Comparison of ENCODE assay signal across 25 cellular contexts in the genomic region with DNA sequence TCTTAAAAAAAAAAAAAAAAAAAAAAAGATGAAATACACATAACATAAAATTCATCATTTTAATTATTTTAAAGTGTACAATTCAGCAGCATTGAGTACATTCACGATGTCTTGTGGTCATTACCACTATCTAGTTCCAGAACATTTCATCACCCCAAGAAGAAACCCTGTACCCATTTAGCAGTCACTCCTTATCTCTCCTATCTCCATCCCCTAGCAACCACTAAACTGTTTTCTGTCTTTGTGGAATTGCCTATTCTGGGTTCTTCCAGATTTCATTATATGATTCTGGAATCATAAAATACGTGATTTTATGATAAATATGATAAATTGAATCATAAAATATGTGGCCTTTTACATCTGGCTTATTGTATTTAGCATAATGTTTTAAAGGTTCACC. TPM values are rescaled to one million over a fixed set of nuclear protein-coding genes. Genes with fewer than 3 reads are reported as not detected.
"Had no signal": no experiment of that assay in that cellular context is flagged by ENCODE, and none has a peak within 500 bp of the region (broad histone marks: within the 10 kb centered on the region; RNA-seq: fewer than 3 reads in every experiment).

No MANE protein-coding gene starts in this region.

- FAIRE-seq: endometrium, islet of Langerhans, keratinocyte had no signal

- DNase-seq: cortex of kidney; effector CD8-positive, alpha-beta T cell; effector memory CD8-positive, alpha-beta T cell; erythroblast; esophagus squamous epithelium; foreskin fibroblast; foreskin melanocyte; gastrocnemius medialis; glutamatergic neuron; heart right ventricle; hippocampal formation; left cardiac atrium; left lung; left ventricle myocardium superior; lower lobe of right lung; mesenchymal stem cell; mucosa of descending colon; naive B cell; naive thymus-derived CD8-positive, alpha-beta T cell had no signal

- H3K9me3 ChIP-seq: esophagus squamous epithelium, gastrocnemius medialis, heart right ventricle, left lung, lower lobe of right lung, mucosa of descending colon had no signal

- H3K27ac ChIP-seq: epithelial cell of prostate, esophagus squamous epithelium, gastrocnemius medialis, heart right ventricle, left lung, lower lobe of right lung had no signal

- H3K4me1 ChIP-seq: gastrocnemius medialis, left lung, lower lobe of right lung had no signal

- H3K36me3 ChIP-seq: esophagus squamous epithelium, gastrocnemius medialis, heart right ventricle, left lung, lower lobe of right lung had no signal

- ATAC-seq: effector memory CD8-positive, alpha-beta T cell; esophagus mucosa; gastrocnemius medialis; heart right ventricle; left cardiac atrium; left lung; left ventricle myocardium superior; lower lobe of right lung; mucosa of descending colon; naive thymus-derived CD8-positive, alpha-beta T cell had no signal

- H3K4me3 ChIP-seq: esophagus squamous epithelium, gastrocnemius medialis, heart right ventricle, left lung, lower lobe of right lung, mucosa of descending colon had no signal

RNA-seq across cellular contexts. Expression of a gene that starts 8.9 kb away (rescaled TPM):
- total RNA-seq: kidney epithelial cell; naive thymus-derived CD8-positive, alpha-beta T cell had no signal
- polyA plus RNA-seq: keratinocyte; naive thymus-derived CD8-positive, alpha-beta T cell had no signal
